In genomic region chr3:172125053-172125452, GRCh38 we compare ENCODE assay signal across 9 cellular contexts.
DNase-seq lines count a peak whose midpoint lies in the region; ATAC-seq and TF ChIP-seq lines count a peak whose summit lies in the region.
"Had no signal": no experiment of that assay in that cellular context is flagged by ENCODE, and none has a peak within 500 bp of the region (broad histone marks: within the 10 kb centered on the region; RNA-seq: fewer than 3 reads in every experiment).

No MANE protein-coding gene starts in this region.

- WGBS in mesendoderm (ENCODE audit: extremely low coverage, insufficient coverage, low lambda C conversion rate) = no CpG with 5 or more reads among the region's 6 CpGs

- peak overlapping the region in 1 of 5 experiments; percentile 19 for H3K4me3 Mint-ChIP-seq in brain
- H3K4me3 Mint-ChIP-seq in activated CD8-positive, alpha-beta memory T cell treated with anti-CD3 and anti-CD28 coated beads, Interleukin-2, amount 10 ng/mL, durations not matched to agents 7 days and 5 days = no peak overlapping the region

- H3K4me3 ChIP-seq in HUES48 (ENCODE audit: low read depth, low read length) = no peak overlapping the region
- H3K4me3 ChIP-seq in mesendoderm (ENCODE audit: low read length) = no peak overlapping the region
- no peak overlapping the region for H3K4me3 ChIP-seq in tibial artery

- H3K27me3 Mint-ChIP-seq in brain = no peaks in the 10 kb centered on the region
- H3K27me3 Mint-ChIP-seq in activated CD8-positive, alpha-beta memory T cell treated with anti-CD3 and anti-CD28 coated beads, Interleukin-2, amount 10 ng/mL, durations not matched to agents 7 days and 5 days = no peaks in the 10 kb centered on the region

- H2BK120ac ChIP-seq in mesendoderm (ENCODE audit: low read depth, low read length) = no peak overlapping the region

- CTCF ChIA-PET in activated CD8-positive, alpha-beta memory T cell treated with anti-CD3 and anti-CD28 coated beads, Interleukin-2, amount 10 ng/mL, durations not matched to agents 7 days and 5 days (lab: Charles Lee) = interaction anchor here (1.0 kb wide), 1 partner anchor 314 kb away, joined by 4 read pairs; the partner anchor contains the start of gene PLD1

- DNase-seq in mesendoderm (peak; percentile 56), tibial artery (no peak), nucleus accumbens (lab: John Stamatoyannopoulos, UW) (no peak), NCI-H2029 treated with DMSO at 0.1 percent for 48 hours (lab: John Stamatoyannopoulos, UW) (no peak)
- no peak for DNase-seq in activated CD8-positive, alpha-beta memory T cell treated with anti-CD3 and anti-CD28 coated beads, Interleukin-2, amount 10 ng/mL, durations not matched to agents 7 days and 5 days
- DNase-seq: DMS79 treated with DMSO at 0.1 percent for 48 hours, NCI-H1436 had no signal

- H3K36me3 Mint-ChIP-seq in brain = peaks cover 34% of the 10 kb centered on the region
- H3K36me3 Mint-ChIP-seq in activated CD8-positive, alpha-beta memory T cell treated with anti-CD3 and anti-CD28 coated beads, Interleukin-2, amount 10 ng/mL, durations not matched to agents 7 days and 5 days = peaks cover 19% of the 10 kb centered on the region

- H3K79me2 ChIP-seq in mesendoderm (ENCODE audit: control insufficient read depth, insufficient read depth, low read length) = peaks cover 39% of the 10 kb centered on the region

- H3K56ac ChIP-seq in mesendoderm (ENCODE audit: low read length) = peak overlapping the region; percentile 25

- H3K27ac Mint-ChIP-seq in brain = peak overlapping the region in 3 of 5 experiments; percentile 23 to 95 (median 84)
- no peak overlapping the region for H3K27ac Mint-ChIP-seq in activated CD8-positive, alpha-beta memory T cell treated with anti-CD3 and anti-CD28 coated beads, Interleukin-2, amount 10 ng/mL, durations not matched to agents 7 days and 5 days

- H2AK5ac ChIP-seq in mesendoderm (ENCODE audit: low read length) = no peak overlapping the region

- no peak overlapping the region for H4K8ac ChIP-seq in mesendoderm (ENCODE audit: low read depth, low read length)

- H4K5ac ChIP-seq in mesendoderm (ENCODE audit: low read length) = no peak overlapping the region

- no peak overlapping the region for H3K23ac ChIP-seq in mesendoderm (ENCODE audit: low read length)

- no peak overlapping the region for H3K4me2 ChIP-seq in mesendoderm (ENCODE audit: low read length)

- H2BK15ac ChIP-seq in mesendoderm (replicated peaks; ENCODE audit: low read depth) = no peak overlapping the region

- peak overlapping the region; percentile 64 for H3K18ac ChIP-seq in mesendoderm (ENCODE audit: low read length)

- peaks cover 11% of the 10 kb centered on the region; the same call in 1 of the 2 replicates for H3K36me3 ChIP-seq in HUES48 (ENCODE audit: control insufficient read depth, insufficient read depth, low read length)
- no peaks in the 10 kb centered on the region for H3K36me3 ChIP-seq in mesendoderm (ENCODE audit: control insufficient read depth, insufficient read depth, low read length)
- peaks cover 0 to 6% (median 0%) of the 10 kb centered on the region in 3 donors for H3K36me3 ChIP-seq in tibial artery

- ATAC-seq in activated CD8-positive, alpha-beta memory T cell treated with anti-CD3 and anti-CD28 coated beads, Interleukin-2, amount 10 ng/mL, durations not matched to agents 7 days and 5 days = no peak

- no peaks in the 10 kb centered on the region for H3K9me3 Mint-ChIP-seq in brain
- H3K9me3 Mint-ChIP-seq in activated CD8-positive, alpha-beta memory T cell treated with anti-CD3 and anti-CD28 coated beads, Interleukin-2, amount 10 ng/mL, durations not matched to agents 7 days and 5 days (ENCODE audit: low read depth) = no peaks in the 10 kb centered on the region

- peaks cover 57% of the 10 kb centered on the region for H3K4me1 Mint-ChIP-seq in brain
- H3K4me1 Mint-ChIP-seq in activated CD8-positive, alpha-beta memory T cell treated with anti-CD3 and anti-CD28 coated beads, Interleukin-2, amount 10 ng/mL, durations not matched to agents 7 days and 5 days = peaks cover 20% of the 10 kb centered on the region

- no peaks in the 10 kb centered on the region for H3K9me3 ChIP-seq in HUES48 (ENCODE audit: control insufficient read depth, insufficient read depth, low read length)
- H3K9me3 ChIP-seq in tibial artery = no peaks in the 10 kb centered on the region

- no peak for TF ChIP-seq CTCF in brain (conservative IDR thresholded peaks at IDR 0.05)
- TF ChIP-seq CTCF in tibial artery (IDR thresholded peaks at IDR 0.05) = no peak

- H3K27me3 ChIP-seq in HUES48 (ENCODE audit: control insufficient read depth, insufficient read depth, low read length) (no peaks in the 10 kb centered on the region), mesendoderm (ENCODE audit: insufficient read depth, low read length, poor library complexity) (no peaks in the 10 kb centered on the region), tibial artery (no peaks in the 10 kb centered on the region)

- H3K9ac ChIP-seq in HUES48 (ENCODE audit: low read depth, low read length) = no peak overlapping the region
- no peak overlapping the region for H3K9ac ChIP-seq in mesendoderm (ENCODE audit: low read length)

- no peak overlapping the region for H2BK5ac ChIP-seq in mesendoderm (ENCODE audit: low read length)

- intact Hi-C loops in tibial artery (cut with DNase I; ENCODE audit: low total_unique reads) = loop anchor here (10.0 kb wide), 1 partner anchor 60 kb away; no protein-coding TSS in a partner anchor

- H3K79me1 ChIP-seq in mesendoderm (ENCODE audit: low read length) = peaks cover 14% of the 10 kb centered on the region

- H3K4ac ChIP-seq in mesendoderm (ENCODE audit: low read depth, low read length) = no peak overlapping the region

- peak overlapping the region; percentile 9 for H3K27ac ChIP-seq in HUES48 (ENCODE audit: low read depth, low read length)
- no peak overlapping the region for H3K27ac ChIP-seq in mesendoderm (ENCODE audit: low read depth, low read length)
- peak overlapping the region; percentile 63 to 66 for H3K27ac ChIP-seq in tibial artery

- H3K4me1 ChIP-seq in HUES48 (ENCODE audit: control insufficient read depth, insufficient read depth, low read length) (peaks cover 30% of the 10 kb centered on the region), mesendoderm (ENCODE audit: control insufficient read depth, low read depth, low read length) (peaks cover 8% of the 10 kb centered on the region), tibial artery (peaks cover 0 to 76% (median 40%) of the 10 kb centered on the region in 4 donors)
